ENCODE assay signal across 8 cellular contexts in the genomic region with DNA sequence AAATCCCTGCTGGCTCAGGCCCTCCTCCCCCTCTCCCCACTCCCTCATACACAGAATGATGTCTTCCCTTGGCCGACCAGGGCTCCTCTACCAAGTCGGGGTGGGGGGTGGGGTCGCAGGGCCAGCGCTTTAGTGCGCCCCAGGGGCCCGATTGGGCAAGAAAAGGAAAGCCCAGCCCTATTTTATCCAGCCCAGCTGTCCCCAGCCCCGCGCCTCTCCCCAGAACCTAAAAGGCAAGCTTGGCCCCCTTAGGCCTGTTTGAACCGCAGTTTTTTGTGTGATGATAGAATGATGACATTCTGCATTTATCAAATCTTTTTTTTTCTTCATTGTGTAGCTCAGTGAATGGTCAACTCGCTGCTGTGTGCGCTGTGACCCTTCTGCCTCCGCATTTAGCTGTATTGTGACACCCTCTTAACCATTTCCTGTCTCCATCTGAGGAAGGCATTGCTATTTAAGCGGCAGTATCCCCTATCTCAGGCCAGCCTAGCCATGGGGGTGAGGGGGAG.
DNase-seq lines count a peak whose midpoint lies in the region; ATAC-seq lines count a peak whose summit lies in the region.

No MANE protein-coding gene starts in this region.

- H3K27me3 Mint-ChIP-seq in dendritic cell treated with granulocyte-macrophage colony-stimulating factor and Interleukin-4, amounts not matched to agents 40 ng/mL and 50 ng/mL, for 4 days, result peaks cover 70% of the 10 kb centered on the region
- peaks cover 28 to 71% (median 43%) of the 10 kb centered on the region in 5 donors for H3K27me3 Mint-ChIP-seq in naive thymus-derived CD8-positive, alpha-beta T cell

- no peaks in the 10 kb centered on the region for H3K9me3 Mint-ChIP-seq in dendritic cell treated with granulocyte-macrophage colony-stimulating factor and Interleukin-4, amounts not matched to agents 40 ng/mL and 50 ng/mL, for 4 days
- H3K9me3 Mint-ChIP-seq in naive thymus-derived CD8-positive, alpha-beta T cell, result no peaks in the 10 kb centered on the region

- intact Hi-C loops in dendritic cell treated with granulocyte-macrophage colony-stimulating factor and Interleukin-4, amounts not matched to agents 40 ng/mL and 50 ng/mL, for 4 days (cut with micrococcal nuclease), result no loop called here

- no peak for ATAC-seq in naive thymus-derived CD8-positive, alpha-beta T cell
- ATAC-seq in HG03521 (IDR thresholded peaks at IDR 0.05; ENCODE audit: unreplicated experiment), result no peak

- peak overlapping the region; percentile 8 for H3K4me3 Mint-ChIP-seq in dendritic cell treated with granulocyte-macrophage colony-stimulating factor and Interleukin-4, amounts not matched to agents 40 ng/mL and 50 ng/mL, for 4 days
- H3K4me3 Mint-ChIP-seq in naive thymus-derived CD8-positive, alpha-beta T cell, result peak overlapping the region; percentile 10 to 87 (median 74)

- H3K36me3 Mint-ChIP-seq in dendritic cell treated with granulocyte-macrophage colony-stimulating factor and Interleukin-4, amounts not matched to agents 40 ng/mL and 50 ng/mL, for 4 days (ENCODE audit: low read depth), result no peaks in the 10 kb centered on the region
- no peaks in the 10 kb centered on the region for H3K36me3 Mint-ChIP-seq in naive thymus-derived CD8-positive, alpha-beta T cell

- peaks cover 36% of the 10 kb centered on the region for H3K4me1 Mint-ChIP-seq in dendritic cell treated with granulocyte-macrophage colony-stimulating factor and Interleukin-4, amounts not matched to agents 40 ng/mL and 50 ng/mL, for 4 days (ENCODE audit: low read depth)
- H3K4me1 Mint-ChIP-seq in naive thymus-derived CD8-positive, alpha-beta T cell, result peaks cover 14 to 63% (median 30%) of the 10 kb centered on the region in 4 donors

- POLR2A ChIA-PET in naive thymus-derived CD8-positive, alpha-beta T cell (lab: Charles Lee), result no interaction called here

- H3K27ac Mint-ChIP-seq in dendritic cell treated with granulocyte-macrophage colony-stimulating factor and Interleukin-4, amounts not matched to agents 40 ng/mL and 50 ng/mL, for 4 days, result no peak overlapping the region
- peak overlapping the region in 1 of 10 donors; percentile 58 for H3K27ac Mint-ChIP-seq in naive thymus-derived CD8-positive, alpha-beta T cell

- DNase-seq in COR-L47 (lab: John Stamatoyannopoulos, UW), result peak; percentile 35
- DNase-seq in NCI-H1092 treated with DMSO at 0.1 percent for 48 hours (lab: John Stamatoyannopoulos, UW), result peak; percentile 65
- DNase-seq in naive thymus-derived CD8-positive, alpha-beta T cell, result no peak
- no peak for DNase-seq in activated gamma-delta T cell treated with Interleukin-2 at 50 U/mL for 16 hours
- no peak for DNase-seq in HPDE6-E6E7 (ENCODE audit: extremely low spot score)
- no peak for DNase-seq in NCI-H2029 (lab: John Stamatoyannopoulos, UW)

Comparison
In these comparisons a context has a peak if more than half of its experiments do, and no peak if none do; other contexts are left out.
1. DNase-seq: peak in COR-L47 (single experiment) and NCI-H1092 treated with DMSO at 0.1 percent for 48 hours (single experiment); none in naive thymus-derived CD8-positive, alpha-beta T cell (0 of 10), activated gamma-delta T cell treated with Interleukin-2 at 50 U/mL for 16 hours (single experiment), HPDE6-E6E7 (single experiment) and NCI-H2029 (single experiment).